Comparison of ENCODE assay signal across 8 cellular contexts in genomic region chr1:168225476-168226190, GRCh38. TPM values are rescaled to one million over a fixed set of nuclear protein-coding genes. Genes with fewer than 3 reads are reported as not detected.
DNase-seq lines count a peak whose midpoint lies in the region; ATAC-seq lines count a peak whose summit lies in the region.

TSS of gene SFT2D2 (plus strand) at chr1:168226004. CDS start at chr1:168226080, 76 bp downstream.

- H3K9me3 ChIP-seq in naive thymus-derived CD4-positive, alpha-beta T cell (ENCODE audit: control insufficient read depth in 2 of 3, low read length in 3 of 3), result no peaks in the 10 kb centered on the region

- peak within 1 kb of the TSS; percentile 92 to 98 (median 96) for H3K4me3 Mint-ChIP-seq in naive thymus-derived CD4-positive, alpha-beta T cell
- peak within 1 kb of the TSS; percentile 94 to 95 for H3K4me3 Mint-ChIP-seq in stimulated activated naive B cell treated with anti-CD40 and anti-IgM and Interleukin-4, amounts not matched to agents 10 μg/mL and 1 μg/mL and 100 μg/mL, for 72 hours

- H3K36me3 ChIP-seq in naive thymus-derived CD4-positive, alpha-beta T cell (ENCODE audit: control insufficient read depth in 2 of 3, insufficient read depth in 3 of 3, low read length in 3 of 3), result peaks cover 0 to 11% (median 0%) of the 10 kb centered on the region in 3 experiments

- CTCF ChIA-PET in naive thymus-derived CD4-positive, alpha-beta T cell (lab: Charles Lee), result interaction anchor here (0.6 kb wide), 1 partner anchor 215 kb away, joined by 3 read pairs; no protein-coding TSS in a partner anchor

- POLR2A ChIA-PET in naive thymus-derived CD4-positive, alpha-beta T cell (lab: Charles Lee), result interaction anchor here (0.6 to 1.5 kb wide), 5 partner anchors 12 to 1387 kb away, joined by 3 to 7 read pairs (median 4); partner anchors contain the start of genes POGK and TIPRL

- H3K27me3 Mint-ChIP-seq in naive thymus-derived CD4-positive, alpha-beta T cell, result peaks cover 0 to 7% (median 4%) of the 10 kb centered on the region in 5 donors
- H3K27me3 Mint-ChIP-seq in stimulated activated naive B cell treated with anti-CD40 and anti-IgM and Interleukin-4, amounts not matched to agents 10 μg/mL and 1 μg/mL and 100 μg/mL, for 72 hours, result peaks cover 0 to 5% of the 10 kb centered on the region in 2 donors

- peaks cover 0 to 29% (median 6%) of the 10 kb centered on the region in 5 donors for H3K36me3 Mint-ChIP-seq in naive thymus-derived CD4-positive, alpha-beta T cell
- peaks cover 9 to 24% of the 10 kb centered on the region in 2 donors for H3K36me3 Mint-ChIP-seq in stimulated activated naive B cell treated with anti-CD40 and anti-IgM and Interleukin-4, amounts not matched to agents 10 μg/mL and 1 μg/mL and 100 μg/mL, for 72 hours

- H3K27ac Mint-ChIP-seq in naive thymus-derived CD4-positive, alpha-beta T cell, result peak within 1 kb of the TSS; percentile 81 to 98 (median 92)
- H3K27ac Mint-ChIP-seq in stimulated activated naive B cell treated with anti-CD40 and anti-IgM and Interleukin-4, amounts not matched to agents 10 μg/mL and 1 μg/mL and 100 μg/mL, for 72 hours, result peak within 1 kb of the TSS; percentile 94

- peak within 1 kb of the TSS; percentile 85 for H3K27ac ChIP-seq in naive thymus-derived CD4-positive, alpha-beta T cell (ENCODE audit: low read depth, low read length)

- peaks cover 0 to 7% (median 0%) of the 10 kb centered on the region in 11 donors for H3K9me3 Mint-ChIP-seq in naive thymus-derived CD4-positive, alpha-beta T cell
- no peaks in the 10 kb centered on the region for H3K9me3 Mint-ChIP-seq in stimulated activated naive B cell treated with anti-CD40 and anti-IgM and Interleukin-4, amounts not matched to agents 10 μg/mL and 1 μg/mL and 100 μg/mL, for 72 hours

- ATAC-seq in GM21576 (IDR thresholded peaks at IDR 0.05; ENCODE audit: unreplicated experiment), result peak; percentile 78
- ATAC-seq in naive thymus-derived CD4-positive, alpha-beta T cell, result peak; percentile 97
- peak; percentile 84 to 86 for ATAC-seq in stimulated activated naive B cell treated with anti-CD40 and anti-IgM and Interleukin-4, amounts not matched to agents 10 μg/mL and 1 μg/mL and 100 μg/mL, for 72 hours (replicated peaks)

- peak; percentile 90 for DNase-seq in DMS153 treated with DMSO at 0.1 percent for 48 hours (lab: John Stamatoyannopoulos, UW; ENCODE audit: unreplicated experiment)
- DNase-seq in Jurkat, Clone E6-1 (ENCODE audit: low read depth, low spot score), result peak; percentile 66
- peak; percentile 84 for DNase-seq in RKO (ENCODE audit: low spot score)
- peak; percentile 72 for DNase-seq in activated T-helper 1 cell treated with Interleukin-2 at 50 U/mL for 16 hours (ENCODE audit: low read depth)
- peak; percentile 67 for DNase-seq in fibroblast of gingiva (ENCODE audit: low read depth)
- DNase-seq in naive thymus-derived CD4-positive, alpha-beta T cell, result peak; percentile 71 to 86 (median 83)
- DNase-seq in stimulated activated naive B cell treated with anti-CD40 and anti-IgM and Interleukin-4, amounts not matched to agents 10 μg/mL and 1 μg/mL and 100 μg/mL, for 72 hours, result peak; percentile 79

- no peaks in the 10 kb centered on the region for H3K27me3 ChIP-seq in naive thymus-derived CD4-positive, alpha-beta T cell (ENCODE audit: control insufficient read depth in 2 of 2, insufficient read depth in 2 of 2, low read length in 2 of 2)

- H3K4me3 ChIP-seq in Jurkat, Clone E6-1 (ENCODE audit: low read length), result peak within 1 kb of the TSS; percentile 83
- peak within 1 kb of the TSS; percentile 88 for H3K4me3 ChIP-seq in naive thymus-derived CD4-positive, alpha-beta T cell (ENCODE audit: low read length)

- intact Hi-C loops in naive thymus-derived CD4-positive, alpha-beta T cell (cut with micrococcal nuclease), result loop anchor here (1.0 to 10.0 kb wide), 10 partner anchors 10 to 1849 kb away; partner anchors contain the start of genes DCAF6 (in 2 of the 2), MPC2 (in 2 of the 2), NME7 (in 2 of the 2) and TIPRL (in 2 of the 2)

- peaks cover 30 to 56% (median 45%) of the 10 kb centered on the region in 7 donors for H3K4me1 Mint-ChIP-seq in naive thymus-derived CD4-positive, alpha-beta T cell
- peaks cover 34 to 47% of the 10 kb centered on the region in 2 donors for H3K4me1 Mint-ChIP-seq in stimulated activated naive B cell treated with anti-CD40 and anti-IgM and Interleukin-4, amounts not matched to agents 10 μg/mL and 1 μg/mL and 100 μg/mL, for 72 hours

- H3K4me1 ChIP-seq in naive thymus-derived CD4-positive, alpha-beta T cell (ENCODE audit: control insufficient read depth in 2 of 2, insufficient read depth in 2 of 2, low read length in 2 of 2), result peaks cover 14 to 15% of the 10 kb centered on the region in 2 donors

RNA-seq across cellular contexts. Expression of gene SFT2D2, which starts in this region (rescaled TPM):
- 6.9 TPM for polyA plus RNA-seq in Jurkat, Clone E6-1 (2012; ENCODE audit: insufficient read depth, insufficient read length)
- total RNA-seq in naive thymus-derived CD4-positive, alpha-beta T cell, result 10 to 100 TPM; 46.9 to 79.8 (median 51.3) TPM
- polyA plus RNA-seq in naive thymus-derived CD4-positive, alpha-beta T cell, result 10 to 100 TPM; 35.9 to 42.6 TPM

Comparison
In these comparisons a context has a peak if more than half of its experiments do, and no peak if none do; other contexts are left out.
1. Peak in every context shown above with its lines: DNase-seq, ATAC-seq, H3K4me3 ChIP-seq and H3K27ac ChIP-seq.